Comparison of ENCODE assay signal across 8 cellular contexts in genomic region chr16:50065624-50066481, GRCh38. TPM values are rescaled to one million over a fixed set of nuclear protein-coding genes. Genes with fewer than 3 reads are reported as not detected.
A peak's percentile ranks its signal among the peaks of the same experiment; 100 is the strongest.
DNase-seq lines count a peak whose midpoint lies in the region; ATAC-seq lines count a peak whose summit lies in the region.

Gene HEATR3 (plus strand): TSS chr16:50065970. CDS start chr16:50066132, 162 bp downstream.

- H3K4me1 ChIP-seq in CD8-positive, alpha-beta memory T cell (ENCODE audit: insufficient read depth, low read length) = peaks cover 24% of the 10 kb centered on the region

- no peaks in the 10 kb centered on the region for H3K9me3 Mint-ChIP-seq in CD8-positive, alpha-beta memory T cell
- H3K9me3 Mint-ChIP-seq in effector memory CD8-positive, alpha-beta T cell = no peaks in the 10 kb centered on the region
- H3K9me3 Mint-ChIP-seq in memory B cell = no peaks in the 10 kb centered on the region

- H3K4me3 Mint-ChIP-seq in CD8-positive, alpha-beta memory T cell = peak within 1 kb of the TSS; percentile 88 to 97 (median 94)
- H3K4me3 Mint-ChIP-seq in effector memory CD8-positive, alpha-beta T cell = peak within 1 kb of the TSS; percentile 94 to 95
- H3K4me3 Mint-ChIP-seq in memory B cell = peak within 1 kb of the TSS; percentile 92

- H3K36me3 ChIP-seq in CD8-positive, alpha-beta memory T cell (ENCODE audit: insufficient read depth, low read length) = peaks cover 8% of the 10 kb centered on the region

- peaks cover 0 to 29% (median 11%) of the 10 kb centered on the region in 3 donors for H3K36me3 Mint-ChIP-seq in CD8-positive, alpha-beta memory T cell
- peaks cover 25% of the 10 kb centered on the region for H3K36me3 Mint-ChIP-seq in effector memory CD8-positive, alpha-beta T cell (ENCODE audit: insufficient read depth)
- H3K36me3 Mint-ChIP-seq in memory B cell = peaks cover 11% of the 10 kb centered on the region

- no peaks in the 10 kb centered on the region for H3K9me3 ChIP-seq in CD8-positive, alpha-beta memory T cell (ENCODE audit: low read length)

- peaks cover 34 to 50% (median 46%) of the 10 kb centered on the region in 3 donors for H3K4me1 Mint-ChIP-seq in CD8-positive, alpha-beta memory T cell
- peaks cover 20 to 39% of the 10 kb centered on the region in 2 donors for H3K4me1 Mint-ChIP-seq in effector memory CD8-positive, alpha-beta T cell (ENCODE audit: low read depth in 2 of 2)
- peaks cover 27% of the 10 kb centered on the region for H3K4me1 Mint-ChIP-seq in memory B cell

- H3K27ac Mint-ChIP-seq in CD8-positive, alpha-beta memory T cell = peak within 1 kb of the TSS; percentile 78 to 97 (median 93)
- H3K27ac Mint-ChIP-seq in effector memory CD8-positive, alpha-beta T cell = peak within 1 kb of the TSS; percentile 85 to 86
- peak within 1 kb of the TSS; percentile 79 for H3K27ac Mint-ChIP-seq in memory B cell

- no peaks in the 10 kb centered on the region for H3K27me3 ChIP-seq in CD8-positive, alpha-beta memory T cell (ENCODE audit: insufficient read depth, low read length, poor library complexity, severe bottlenecking)

- H3K27me3 Mint-ChIP-seq in CD8-positive, alpha-beta memory T cell = peaks cover 0 to 1% of the 10 kb centered on the region in 2 donors
- no peaks in the 10 kb centered on the region for H3K27me3 Mint-ChIP-seq in effector memory CD8-positive, alpha-beta T cell
- no peaks in the 10 kb centered on the region for H3K27me3 Mint-ChIP-seq in memory B cell

- H3K4me3 ChIP-seq in CD8-positive, alpha-beta memory T cell (ENCODE audit: low read length) = peak within 1 kb of the TSS; percentile 94

- H3K27ac ChIP-seq in CD8-positive, alpha-beta memory T cell (ENCODE audit: low read depth, low read length) = peak within 1 kb of the TSS; percentile 74

- CTCF ChIA-PET in CD8-positive, alpha-beta memory T cell (lab: Charles Lee) = interaction anchor here (0.6 to 4.1 kb wide), 8 partner anchors 18 to 740 kb away, joined by 3 to 24 read pairs (median 6); partner anchors contain the start of gene CNEP1R1

- ATAC-seq in GM19468 (IDR thresholded peaks at IDR 0.05; ENCODE audit: extremely low read depth, unreplicated experiment) (peak; percentile 76), memory B cell (ENCODE audit: low read depth) (peak; percentile 83)
- ATAC-seq in effector memory CD8-positive, alpha-beta T cell (replicated peaks) = peak; percentile 82

- POLR2A ChIA-PET in CD8-positive, alpha-beta memory T cell (lab: Charles Lee) = interaction anchor here (0.6 to 1.3 kb wide), 5 partner anchors 41 to 1458 kb away, joined by 3 to 10 read pairs (median 4); partner anchors contain the start of gene CNEP1R1

- peak; percentile 87 to 95 (median 89) for DNase-seq in CD8-positive, alpha-beta memory T cell
- DNase-seq in HS-5 (ENCODE audit: low read depth) (peak; percentile 28), NK-92 (lab: John Stamatoyannopoulos, UW; ENCODE audit: unreplicated experiment) (peak; percentile 36), memory B cell (ENCODE audit: low spot score in 2 of 2) (peak; percentile 93 to 96)
- peak; percentile 99 for DNase-seq in activated CD8-positive, alpha-beta memory T cell treated with anti-CD3 and anti-CD28 coated beads for 24 hours
- peak; percentile 93 to 95 (median 94) for DNase-seq in effector memory CD8-positive, alpha-beta T cell
- DNase-seq in stimulated activated CD8-positive, alpha-beta memory T cell treated with anti-CD3 and anti-CD28 coated beads, Interleukin-12 subunit alpha, Interleukin-12 subunit beta, amount 100 ng/mL, for 1 hour (ENCODE audit: low read depth) = peak; percentile 88

RNA-seq across cellular contexts. Expression of gene HEATR3, which starts in this region (rescaled TPM):
- 10 to 100 TPM; 25.5 to 26.2 TPM for total RNA-seq in CD8-positive, alpha-beta memory T cell
- 7.4 TPM for polyA plus RNA-seq in CD8-positive, alpha-beta memory T cell

Comparison
In these comparisons a context has a peak if more than half of its experiments do, and no peak if none do; other contexts are left out.
1. Peak in every context shown above with its lines: DNase-seq, ATAC-seq, H3K4me3 ChIP-seq and H3K27ac ChIP-seq.
2. DNase-seq: peak in every context shown above with its lines; median percentile 99 in activated CD8-positive, alpha-beta memory T cell treated with anti-CD3 and anti-CD28 coated beads for 24 hours; 94 in memory B cell; 94 in effector memory CD8-positive, alpha-beta T cell; 89 in CD8-positive, alpha-beta memory T cell; 88 in stimulated activated CD8-positive, alpha-beta memory T cell treated with anti-CD3 and anti-CD28 coated beads, Interleukin-12 subunit alpha, Interleukin-12 subunit beta, amount 100 ng/mL, for 1 hour; 36 in NK-92; 28 in HS-5.